Comparison of ENCODE assay signal across 17 cellular contexts in the genomic region with DNA sequence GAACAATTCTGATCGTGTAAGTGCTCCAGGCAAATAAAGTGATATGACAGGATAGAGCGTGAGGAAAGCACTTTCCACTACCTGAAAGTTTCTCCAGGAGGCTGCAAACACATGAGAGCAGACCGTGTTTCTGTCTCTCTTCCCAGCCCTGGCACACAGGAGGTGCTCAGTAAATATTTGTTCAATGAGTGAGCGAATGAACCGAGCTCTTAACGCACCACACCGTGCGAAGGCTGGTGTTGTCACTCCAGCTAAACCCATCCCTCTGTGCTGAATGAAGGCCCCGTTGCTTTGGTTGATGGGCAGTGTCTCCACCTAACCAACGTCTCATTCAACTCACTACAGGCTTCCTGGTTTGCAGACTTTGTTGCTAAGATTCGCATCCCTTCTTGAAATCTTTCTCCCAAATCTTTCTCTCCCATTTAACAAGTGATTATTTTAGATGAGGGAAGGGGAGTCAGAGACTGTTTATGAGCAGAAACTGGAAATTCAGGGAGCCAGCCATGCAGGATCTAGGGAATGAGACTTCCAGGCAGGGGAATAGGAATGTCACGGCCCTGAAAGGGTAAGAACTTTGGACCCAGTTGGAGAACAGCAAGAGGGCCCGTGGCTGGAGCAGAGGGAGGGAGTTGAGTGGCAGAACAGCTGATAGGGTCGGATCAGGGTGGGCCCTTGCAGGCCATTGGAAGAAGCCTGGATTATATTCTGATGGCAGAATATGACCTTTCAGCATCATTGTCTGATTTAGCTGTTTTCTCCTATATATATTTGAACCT.
DNase-seq lines count a peak whose midpoint lies in the region; ATAC-seq and TF ChIP-seq lines count a peak whose summit lies in the region.
"Had no signal": no experiment of that assay in that cellular context is flagged by ENCODE, and none has a peak within 500 bp of the region (broad histone marks: within the 10 kb centered on the region; RNA-seq: fewer than 3 reads in every experiment).

No MANE protein-coding gene starts in this region.

- no peak overlapping the region for H3K4me3 ChIP-seq in PC-3 (ENCODE audit: low read length)
- H3K4me3 ChIP-seq in liver (ENCODE audit: low read depth in 1 of 3, low read length in 3 of 3), result no peak overlapping the region
- H3K4me3 ChIP-seq in suprapubic skin, result no peak overlapping the region
- H3K4me3 ChIP-seq: lower lobe of right lung, thyroid gland had no signal

- H3K27ac Mint-ChIP-seq in activated naive CD4-positive, alpha-beta T cell treated with anti-CD3 and anti-CD28 coated beads, Interleukin-2, amount 50 U/mL, for 24 hours, result peak overlapping the region; percentile 68
- H3K27ac Mint-ChIP-seq: CD8-positive, alpha-beta T cell had no signal

- DNase-seq in activated naive CD4-positive, alpha-beta T cell treated with Interleukin-2 at 50 U/mL for 16 hours, result no peak
- peak; percentile 55 for DNase-seq in PC-3
- no peak for DNase-seq in suprapubic skin (ENCODE audit: low spot score in 2 of 2)
- DNase-seq in MV-4-11 (lab: John Stamatoyannopoulos, UW), result no peak
- DNase-seq: activated effector memory CD4-positive, alpha-beta T cell treated with Interleukin-2 at 50 U/mL for 16 hours; anterior cingulate cortex; CD8-positive, alpha-beta T cell; foreskin melanocyte; H7; lower lobe of right lung; stimulated activated CD4-positive, alpha-beta T cell treated with anti-CD3 and anti-CD28 coated beads, Interleukin-4, amount 100 ng/mL, for 1 hour; stimulated activated CD8-positive, alpha-beta memory T cell treated with anti-CD3 and anti-CD28 coated beads, Interleukin-4, amount 100 ng/mL, for 48 hours had no signal

- no peaks in the 10 kb centered on the region for H3K9me3 Mint-ChIP-seq in activated naive CD4-positive, alpha-beta T cell treated with anti-CD3 and anti-CD28 coated beads, Interleukin-2, amount 50 U/mL, for 24 hours
- H3K9me3 Mint-ChIP-seq: CD8-positive, alpha-beta T cell had no signal

- no peaks in the 10 kb centered on the region for H3K9me3 ChIP-seq in PC-3 (ENCODE audit: low read length)
- H3K9me3 ChIP-seq in liver (ENCODE audit: control insufficient read depth in 4 of 4, low read length in 3 of 4), result no peaks in the 10 kb centered on the region
- H3K9me3 ChIP-seq in suprapubic skin, result no peaks in the 10 kb centered on the region
- H3K9me3 ChIP-seq: lower lobe of right lung, thyroid gland had no signal

- ATAC-seq in PC-3 (peak; percentile 85), HG02798 (IDR thresholded peaks at IDR 0.05; ENCODE audit: poor library complexity, unreplicated experiment) (no peak), HG03280 (IDR thresholded peaks at IDR 0.05; ENCODE audit: unreplicated experiment) (no peak)
- ATAC-seq: CD8-positive, alpha-beta T cell had no signal

- H3K27me3 ChIP-seq in PC-3 (ENCODE audit: low read length) (no peaks in the 10 kb centered on the region), liver (ENCODE audit: control insufficient read depth in 4 of 4, insufficient read depth in 4 of 4, low read length in 3 of 4) (no peaks in the 10 kb centered on the region), suprapubic skin (no peaks in the 10 kb centered on the region)
- H3K27me3 ChIP-seq: thyroid gland had no signal

- no peak for TF ChIP-seq POLR2A in suprapubic skin (IDR thresholded peaks at IDR 0.05)

- H3K4me1 Mint-ChIP-seq in activated naive CD4-positive, alpha-beta T cell treated with anti-CD3 and anti-CD28 coated beads, Interleukin-2, amount 50 U/mL, for 24 hours, result peaks cover 43% of the 10 kb centered on the region

- H3K4me2 ChIP-seq in PC-3 (ENCODE audit: low read length), result no peak overlapping the region

- peaks cover 37% of the 10 kb centered on the region for H3K4me1 ChIP-seq in PC-3 (ENCODE audit: insufficient read depth, low read length)
- peaks cover 9 to 41% (median 29%) of the 10 kb centered on the region in 4 donors for H3K4me1 ChIP-seq in liver (ENCODE audit: control insufficient read depth in 4 of 4, insufficient read depth in 4 of 4, low read length in 3 of 4)
- H3K4me1 ChIP-seq in suprapubic skin, result no peaks in the 10 kb centered on the region
- H3K4me1 ChIP-seq: lower lobe of right lung had no signal

- H3K27ac ChIP-seq in PC-3 (ENCODE audit: low read length), result peak overlapping the region; percentile 89
- H3K27ac ChIP-seq in liver (ENCODE audit: low read depth in 1 of 2, low read length in 2 of 2), result peak overlapping the region; percentile 63 to 71
- no peak overlapping the region for H3K27ac ChIP-seq in suprapubic skin
- H3K27ac ChIP-seq: lower lobe of right lung had no signal

- POLR2A ChIA-PET in PC-3 (lab: Charles Lee; ENCODE audit: unreplicated experiment), result interaction anchor here (0.6 kb wide), 1 partner anchor 32 kb away, joined by 5 read pairs; no protein-coding TSS in a partner anchor

- H3K36me3 ChIP-seq in PC-3 (ENCODE audit: low read depth, low read length) (no peaks in the 10 kb centered on the region), liver (ENCODE audit: control insufficient read depth in 4 of 4, insufficient read depth in 3 of 4, low read depth in 1 of 4, low read length in 3 of 4) (no peaks in the 10 kb centered on the region), suprapubic skin (no peaks in the 10 kb centered on the region)
- H3K36me3 ChIP-seq: lower lobe of right lung, thyroid gland had no signal

- TF ChIP-seq RAD21 in liver (IDR thresholded peaks at IDR 0.05), result peak; percentile 32 to 59

- H2AFZ ChIP-seq in PC-3 (ENCODE audit: low read length), result no peak overlapping the region

- no peaks in the 10 kb centered on the region for H4K20me1 ChIP-seq in PC-3 (ENCODE audit: low read length)

- H3K79me2 ChIP-seq in PC-3 (ENCODE audit: low read length), result no peaks in the 10 kb centered on the region

- TF ChIP-seq CTCF in PC-3 (conservative IDR thresholded peaks at IDR 0.05; ENCODE audit: low read depth, low read length) (no peak), liver (IDR thresholded peaks at IDR 0.05; ENCODE audit: low read depth, low read length, missing input control) (peak; percentile 11), suprapubic skin (IDR thresholded peaks at IDR 0.05) (no peak)

- BruUV-seq in PC-3 (replicated peaks; lab: Mats Ljungman, UMichigan), result no TSS peak

- WGBS in liver, result 43% methylated on average over 14 of the region's 14 CpGs
- 84% methylated on average over 14 of the region's 14 CpGs for WGBS in suprapubic skin

- H3K9me2 ChIP-seq in PC-3 (replicated peaks; ENCODE audit: low read length), result no peaks in the 10 kb centered on the region

- H3K27me3 Mint-ChIP-seq in activated naive CD4-positive, alpha-beta T cell treated with anti-CD3 and anti-CD28 coated beads, Interleukin-2, amount 50 U/mL, for 24 hours, result no peaks in the 10 kb centered on the region

- peak overlapping the region; percentile 48 for H3K9ac ChIP-seq in PC-3 (ENCODE audit: low read length)
- H3K9ac ChIP-seq in liver (ENCODE audit: low read depth in 1 of 2, low read length in 2 of 2), result peak overlapping the region in 1 of 2 donors; percentile 58

- no peak overlapping the region for H3K4me3 Mint-ChIP-seq in activated naive CD4-positive, alpha-beta T cell treated with anti-CD3 and anti-CD28 coated beads, Interleukin-2, amount 50 U/mL, for 24 hours
- H3K4me3 Mint-ChIP-seq: CD8-positive, alpha-beta T cell had no signal

- no peaks in the 10 kb centered on the region for H3F3A ChIP-seq in PC-3 (ENCODE audit: low read length, unreplicated experiment)

- H3K36me3 Mint-ChIP-seq in activated naive CD4-positive, alpha-beta T cell treated with anti-CD3 and anti-CD28 coated beads, Interleukin-2, amount 50 U/mL, for 24 hours, result peaks cover 2% of the 10 kb centered on the region

- CTCF ChIA-PET in PC-3 (lab: Charles Lee), result interaction anchor here (0.6 kb wide), 1 partner anchor 25 kb away, joined by 6 read pairs; no protein-coding TSS in a partner anchor

- intact Hi-C loops in PC-3 (cut with micrococcal nuclease), result no loop called here

- no peak for TF ChIP-seq EP300 in suprapubic skin (IDR thresholded peaks at IDR 0.05)

TF ChIP-seq in liver, 16 proteins besides CTCF, POLR2A, EP300 and RAD21 (continues in another document):
- TF ChIP-seq ATF3 (IDR thresholded peaks at IDR 0.05) (no peak), REST (IDR thresholded peaks at IDR 0.05) (no peak), JUND (IDR thresholded peaks at IDR 0.05) (peak; percentile 24 to 42), RXRA (IDR thresholded peaks at IDR 0.05) (peak; percentile 51 to 60), HNF4A (conservative IDR thresholded peaks at IDR 0.05) (peak; percentile 70 to 86), YY1 (IDR thresholded peaks at IDR 0.05) (peak; percentile 45), NR2F2 (IDR thresholded peaks at IDR 0.05) (no peak), TAF1 (conservative IDR thresholded peaks at IDR 0.05) (no peak), EGR1 (IDR thresholded peaks at IDR 0.05; ENCODE audit: low read depth in 2 of 2) (no peak), FOXA2 (IDR thresholded peaks at IDR 0.05) (peak; percentile 73), SP1 (IDR thresholded peaks at IDR 0.05) (peak; percentile 72), GABPA (IDR thresholded peaks at IDR 0.05 in 1 of 2, conservative IDR thresholded peaks at IDR 0.05 in 1 of 2) (no peak)
